8 cellular contexts compared by ENCODE assay signal in the genomic region with DNA sequence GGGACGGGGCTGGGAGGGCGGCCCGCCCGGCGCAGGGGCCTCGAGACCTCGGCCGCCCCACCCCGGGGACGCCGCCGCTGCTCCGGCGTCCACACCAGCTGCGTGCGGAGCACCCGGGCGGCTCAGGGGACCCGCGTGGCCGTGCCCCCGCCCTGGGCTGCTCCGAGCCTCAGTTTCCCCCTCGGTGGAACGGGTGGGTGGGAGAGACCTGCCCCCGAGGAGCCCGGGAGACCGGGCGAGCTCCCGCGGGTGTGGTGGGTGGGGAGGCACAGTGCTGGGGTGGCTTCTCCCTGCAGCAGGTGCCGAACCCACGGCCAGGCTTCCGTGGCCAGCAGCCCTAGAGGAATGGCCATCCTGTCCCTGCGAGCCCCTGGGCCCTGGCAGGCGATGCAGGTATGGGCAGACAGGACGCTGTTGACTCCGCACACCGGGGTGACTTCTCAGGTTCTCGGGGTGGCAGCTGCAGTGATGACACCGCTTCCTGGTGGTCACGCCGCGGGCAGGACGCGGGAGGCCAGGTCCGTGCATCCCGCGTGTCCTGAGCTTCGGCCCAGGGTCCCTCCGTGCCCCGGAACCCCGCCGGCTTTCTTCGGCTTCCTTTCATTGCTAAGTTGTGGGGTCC. TPM values are rescaled to one million over a fixed set of nuclear protein-coding genes. Genes with fewer than 3 reads are reported as not detected.
DNase-seq lines count a peak whose midpoint lies in the region; ATAC-seq, FAIRE-seq and TF ChIP-seq lines count a peak whose summit lies in the region.

No MANE protein-coding gene starts in this region.

- H4K91ac ChIP-seq in neuronal stem cell (ENCODE audit: low read depth, low read length, poor library complexity): no peak overlapping the region

- POLR2A ChIA-PET in CD8-positive, alpha-beta T cell (lab: Charles Lee): no interaction called here
- POLR2A ChIA-PET in endothelial cell of umbilical vein (lab: Charles Lee): interaction anchor here (0.6 kb wide), 1 partner anchor 22 kb away, joined by 6 read pairs; no protein-coding TSS in a partner anchor

- H3K4me3 Mint-ChIP-seq in CD8-positive, alpha-beta T cell: peak overlapping the region; percentile 81

- H3K36me3 Mint-ChIP-seq in CD8-positive, alpha-beta T cell: peaks cover 3% of the 10 kb centered on the region

- H3K9me3 ChIP-seq in CD8-positive, alpha-beta T cell (ENCODE audit: low read length): no peaks in the 10 kb centered on the region
- no peaks in the 10 kb centered on the region for H3K9me3 ChIP-seq in OCI-LY3 (ENCODE audit: insufficient read depth, low read length)
- no peaks in the 10 kb centered on the region for H3K9me3 ChIP-seq in endothelial cell of umbilical vein (replicated peaks; ENCODE audit: control insufficient read depth, insufficient read depth, low read length)
- H3K9me3 ChIP-seq in neuronal stem cell (replicated peaks in 1 of 2; ENCODE audit: control insufficient read depth in 2 of 2, insufficient read depth in 1 of 2, low read depth in 1 of 2, low read length in 2 of 2): no peaks in the 10 kb centered on the region

- H2AK5ac ChIP-seq in neuronal stem cell (ENCODE audit: low read depth, low read length): peak overlapping the region; percentile 90

- FAIRE-seq in endothelial cell of umbilical vein (lab: Jason Lieb, UNC): no peak

- dilution Hi-C loops in endothelial cell of umbilical vein (cut with MboI; ENCODE audit: extremely low pct_ligation_motif_present, low sequenced_read_pairs): no loop called here

- peaks cover 16% of the 10 kb centered on the region for H3K27me3 Mint-ChIP-seq in CD8-positive, alpha-beta T cell (ENCODE audit: low read depth)

- DNase-seq in CD8-positive, alpha-beta T cell: no peak
- no peak for DNase-seq in endothelial cell of umbilical vein (ENCODE audit: low read depth, low spot score)
- DNase-seq in neuronal stem cell (ENCODE audit: low spot score): no peak
- DNase-seq in NCI-H774 (lab: John Stamatoyannopoulos, UW): no peak
- no peak for DNase-seq in NCI-H1092 (lab: John Stamatoyannopoulos, UW)
- no peak for DNase-seq in stimulated activated CD4-positive, alpha-beta T cell treated with anti-CD3 and anti-CD28 coated beads, Interleukin-4, amount 100 ng/mL, for 24 hours

- no TSS peak for BruUV-seq in endothelial cell of umbilical vein (replicated peaks; lab: Mats Ljungman, UMichigan)

- no peak overlapping the region for H3K27ac ChIP-seq in CD8-positive, alpha-beta T cell (ENCODE audit: low read depth, low read length)
- H3K27ac ChIP-seq in OCI-LY3 (ENCODE audit: low read length) (no peak overlapping the region), endothelial cell of umbilical vein (ENCODE audit: insufficient read depth, low read depth, low read length) (no peak overlapping the region), neuronal stem cell (replicated peaks; ENCODE audit: low read length) (no peak overlapping the region)

- H3K27ac Mint-ChIP-seq in CD8-positive, alpha-beta T cell: no peak overlapping the region

- intact Hi-C loops in CD8-positive, alpha-beta T cell (cut with DNase I, micrococcal nuclease): loop anchor here in 1 of 2 experiments (5.0 kb wide), 1 partner anchor 68 kb away; a partner anchor contains a TSS
- intact Hi-C loops in endothelial cell of umbilical vein (cut with micrococcal nuclease): loop anchor here (2.0 kb wide), 1 partner anchor 70 kb away; a partner anchor contains a TSS

- no peak overlapping the region for H2BK12ac ChIP-seq in neuronal stem cell (ENCODE audit: low read length)

- H3K4me2 ChIP-seq in OCI-LY3 (ENCODE audit: low read length) (peak overlapping the region; percentile 99), endothelial cell of umbilical vein (ENCODE audit: insufficient read depth, low read length) (peak overlapping the region; percentile 31), neuronal stem cell (ENCODE audit: insufficient read depth, low read length, poor library complexity, severe bottlenecking) (peak overlapping the region; percentile 89)

- H3K79me2 ChIP-seq in OCI-LY3 (ENCODE audit: low read length) (peaks cover 29% of the 10 kb centered on the region), endothelial cell of umbilical vein (ENCODE audit: control insufficient read depth, insufficient read depth, low read length) (peaks cover 17% of the 10 kb centered on the region)

- H2BK5ac ChIP-seq in neuronal stem cell (ENCODE audit: low read length): no peak overlapping the region

- no peaks in the 10 kb centered on the region for H3K36me3 ChIP-seq in CD8-positive, alpha-beta T cell (ENCODE audit: insufficient read depth, low read length)
- H3K36me3 ChIP-seq in OCI-LY3 (replicated peaks; ENCODE audit: low read depth, low read length) (peaks cover 7% of the 10 kb centered on the region), endothelial cell of umbilical vein (ENCODE audit: control insufficient read depth in 2 of 2, extremely low read depth in 1 of 2, insufficient read depth in 2 of 2, low read length in 2 of 2) (peaks cover 0 to 2% of the 10 kb centered on the region in 2 experiments), neuronal stem cell (replicated peaks in 1 of 2; ENCODE audit: control insufficient read depth in 2 of 2, insufficient read depth in 2 of 2, low read length in 2 of 2) (peaks cover 0 to 5% of the 10 kb centered on the region in 2 donors)

- no peaks in the 10 kb centered on the region for H3K27me3 ChIP-seq in CD8-positive, alpha-beta T cell (ENCODE audit: insufficient read depth, low read length)
- H3K27me3 ChIP-seq in OCI-LY3 (ENCODE audit: low read depth, low read length) (0 out of 2 replicates have a peak, but pooled peaks cover 3% of the 10 kb centered on the region), endothelial cell of umbilical vein (ENCODE audit: control insufficient read depth in 2 of 2, insufficient read depth in 2 of 2, low read length in 2 of 2) (peaks cover 0 to 4% of the 10 kb centered on the region in 2 experiments), neuronal stem cell (ENCODE audit: control insufficient read depth in 3 of 3, insufficient read depth in 3 of 3, low read depth in 1 of 3, low read length in 3 of 3) (peaks cover 2 to 16% (median 13%) of the 10 kb centered on the region in 3 experiments)

- TF ChIP-seq CTCF in CD8-positive, alpha-beta T cell (IDR thresholded peaks at IDR 0.05): no peak
- no peak for TF ChIP-seq CTCF in OCI-LY3 (IDR thresholded peaks at IDR 0.05; ENCODE audit: low read depth, low read length)
- no peak for TF ChIP-seq CTCF in endothelial cell of umbilical vein (IDR thresholded peaks at IDR 0.05; ENCODE audit: extremely low read depth in 1 of 2, insufficient read depth in 1 of 2, low read depth in 1 of 2, low read length in 2 of 2)

- peak overlapping the region; percentile 96 for H3K23ac ChIP-seq in neuronal stem cell (ENCODE audit: low read depth, low read length, poor library complexity)

- H3K18ac ChIP-seq in neuronal stem cell (ENCODE audit: low read length): peak overlapping the region; percentile 83

- H3K4ac ChIP-seq in neuronal stem cell (ENCODE audit: low read length): no peak overlapping the region

- H2BK120ac ChIP-seq in neuronal stem cell (ENCODE audit: low read depth, low read length): no peak overlapping the region

- peaks cover 9% of the 10 kb centered on the region for H3K4me1 Mint-ChIP-seq in CD8-positive, alpha-beta T cell (ENCODE audit: low read depth)

- CTCF ChIA-PET in CD8-positive, alpha-beta T cell (lab: Charles Lee): interaction anchor here (1.1 kb wide), 1 partner anchor 12 kb away, joined by 3 read pairs; no protein-coding TSS in a partner anchor
- CTCF ChIA-PET in endothelial cell of umbilical vein (lab: Charles Lee): interaction anchor here (1.0 to 1.3 kb wide), 3 partner anchors 30 to 70 kb away, joined by 3 read pairs; a partner anchor contains a TSS

- H3K4me3 ChIP-seq in CD8-positive, alpha-beta T cell (ENCODE audit: low read depth, low read length): peak overlapping the region; percentile 50
- H3K4me3 ChIP-seq in OCI-LY3 (ENCODE audit: low read length): peak overlapping the region; percentile 97
- H3K4me3 ChIP-seq in endothelial cell of umbilical vein (replicated peaks in 1 of 3; ENCODE audit: insufficient read depth in 1 of 3, low read depth in 1 of 3, low read length in 3 of 3): peak overlapping the region; percentile 58 to 89 (median 73)
- peak overlapping the region; percentile 55 to 82 for H3K4me3 ChIP-seq in neuronal stem cell (ENCODE audit: low read length in 2 of 2)

- peak overlapping the region; percentile 43 for H4K8ac ChIP-seq in neuronal stem cell (ENCODE audit: low read depth, low read length)

- H3K9ac ChIP-seq in OCI-LY3 (ENCODE audit: low read length) (peak overlapping the region; percentile 81), endothelial cell of umbilical vein (replicated peaks; ENCODE audit: extremely low read depth, insufficient read depth, low read length) (peak overlapping the region; percentile 46), neuronal stem cell (ENCODE audit: low read depth, low read length, poor library complexity) (peak overlapping the region; percentile 78)

- H2AFZ ChIP-seq in OCI-LY3 (ENCODE audit: low read depth, low read length) (no peak overlapping the region), endothelial cell of umbilical vein (ENCODE audit: low read depth, low read length) (peak overlapping the region; percentile 38), neuronal stem cell (ENCODE audit: low read length) (no peak overlapping the region)

- H2BK15ac ChIP-seq in neuronal stem cell (ENCODE audit: low read length): no peak overlapping the region

- no CpG with 5 or more reads among the region's 55 CpGs for WGBS in neuronal stem cell (ENCODE audit: extremely low coverage in 2 of 2, insufficient read length in 2 of 2, insufficient replicate concordance in 1 of 2), 2 donors

- no peak for TF ChIP-seq POLR2A in endothelial cell of umbilical vein (IDR thresholded peaks at IDR 0.05; ENCODE audit: low read depth, low read length)

- peak overlapping the region; percentile 89 for H3K14ac ChIP-seq in neuronal stem cell (ENCODE audit: low read length)

- H3K9me3 Mint-ChIP-seq in CD8-positive, alpha-beta T cell: no peaks in the 10 kb centered on the region

- peaks cover 14% of the 10 kb centered on the region for H3K4me1 ChIP-seq in CD8-positive, alpha-beta T cell (ENCODE audit: insufficient read depth, low read length)
- H3K4me1 ChIP-seq in OCI-LY3 (ENCODE audit: low read length): peaks cover 66% of the 10 kb centered on the region
- H3K4me1 ChIP-seq in endothelial cell of umbilical vein (ENCODE audit: control insufficient read depth, extremely low read depth, insufficient read depth, low read length): peaks cover 4% of the 10 kb centered on the region
- H3K4me1 ChIP-seq in neuronal stem cell (ENCODE audit: control insufficient read depth in 2 of 2, insufficient read depth in 1 of 2, low read depth in 1 of 2, low read length in 2 of 2): peaks cover 5 to 6% of the 10 kb centered on the region in 2 donors

- ATAC-seq in CD8-positive, alpha-beta T cell: no peak
- no peak for ATAC-seq in HG02763 (IDR thresholded peaks at IDR 0.05; ENCODE audit: unreplicated experiment)

- H4K20me1 ChIP-seq in OCI-LY3 (ENCODE audit: insufficient read depth, low read length) (peaks cover 22% of the 10 kb centered on the region), endothelial cell of umbilical vein (replicated peaks; ENCODE audit: control insufficient read depth, extremely low read depth, insufficient read depth, low read length) (no peaks in the 10 kb centered on the region)

- peaks cover 15% of the 10 kb centered on the region for H3K79me1 ChIP-seq in neuronal stem cell (ENCODE audit: low read depth, low read length)

- H3K9me1 ChIP-seq in endothelial cell of umbilical vein (replicated peaks; ENCODE audit: control insufficient read depth, extremely low read depth, insufficient read depth, low read length): no peaks in the 10 kb centered on the region

RNA-seq across cellular contexts. Expression of a gene that starts 0.7 kb away (rescaled TPM):
- 10 to 100 TPM; 27.1 to 30.0 TPM for total RNA-seq in CD8-positive, alpha-beta T cell
- total RNA-seq in endothelial cell of umbilical vein: 82.6 and 93.5 TPM in 2 replicates
- 193 and 221 TPM in 2 replicates for polyA plus RNA-seq in endothelial cell of umbilical vein
- polyA plus RNA-seq in endothelial cell of umbilical vein (2011; cell fraction: cytosol; rRNA removed): 126 and 143 TPM in 2 replicates
- 290 and 292 TPM in 2 replicates for polyA plus RNA-seq in endothelial cell of umbilical vein (2011; cell fraction: nucleus; rRNA removed)
- polyA plus RNA-seq in endothelial cell of umbilical vein (2012): 108 and 111 TPM in 2 replicates
- 46.4 and 49.7 TPM in 2 replicates for polyA minus RNA-seq in endothelial cell of umbilical vein
- 14.1 TPM for polyA minus RNA-seq in endothelial cell of umbilical vein (2011; cell fraction: cytosol; rRNA and poly(A)+ RNA removed)
- 45.4 and 53.7 TPM in 2 replicates for polyA minus RNA-seq in endothelial cell of umbilical vein (2011; cell fraction: nucleus; rRNA and poly(A)+ RNA removed)
- polyA plus RNA-seq in neuronal stem cell (2013, experiment 1 of 2): 52.9 TPM
- polyA plus RNA-seq in neuronal stem cell (2013, experiment 2 of 2): 52.2 TPM

RNA-seq across cellular contexts. Expression of a gene that starts 26.1 kb away (rescaled TPM):
- total RNA-seq in CD8-positive, alpha-beta T cell: under 1 TPM; 0.62 to 0.86 TPM
- 164 and 215 TPM in 2 replicates for total RNA-seq in endothelial cell of umbilical vein
- polyA plus RNA-seq in endothelial cell of umbilical vein: 170 and 214 TPM in 2 replicates
- polyA plus RNA-seq in endothelial cell of umbilical vein (2011; cell fraction: cytosol; rRNA removed): 99.2 and 121 TPM in 2 replicates
- 65.6 and 75.4 TPM in 2 replicates for polyA plus RNA-seq in endothelial cell of umbilical vein (2011; cell fraction: nucleus; rRNA removed)
- polyA plus RNA-seq in endothelial cell of umbilical vein (2012): 275 and 337 TPM in 2 replicates
- polyA minus RNA-seq in endothelial cell of umbilical vein: 114 and 129 TPM in 2 replicates
- 17.8 TPM for polyA minus RNA-seq in endothelial cell of umbilical vein (2011; cell fraction: cytosol; rRNA and poly(A)+ RNA removed)
- polyA minus RNA-seq in endothelial cell of umbilical vein (2011; cell fraction: nucleus; rRNA and poly(A)+ RNA removed): 25.2 and 25.6 TPM in 2 replicates
- 121 TPM for polyA plus RNA-seq in neuronal stem cell (2013, experiment 1 of 2)
- polyA plus RNA-seq in neuronal stem cell (2013, experiment 2 of 2): 119 TPM

RNA-seq across cellular contexts. Expression of a gene that starts 30.6 kb away (rescaled TPM):
- 1 to 10 TPM; 5.4 to 6.4 TPM for total RNA-seq in CD8-positive, alpha-beta T cell
- 3.2 and 4.0 TPM in 2 replicates for total RNA-seq in endothelial cell of umbilical vein
- polyA plus RNA-seq in endothelial cell of umbilical vein: 4.2 and 4.9 TPM in 2 replicates
- 1.5 and 1.7 TPM in 2 replicates for polyA plus RNA-seq in endothelial cell of umbilical vein (2011; cell fraction: cytosol; rRNA removed)
- polyA plus RNA-seq in endothelial cell of umbilical vein (2011; cell fraction: nucleus; rRNA removed): 16.7 and 18.4 TPM in 2 replicates
- 2.0 and 2.1 TPM in 2 replicates for polyA plus RNA-seq in endothelial cell of umbilical vein (2012)
- polyA minus RNA-seq in endothelial cell of umbilical vein: 6.7 and 14.2 TPM in 2 replicates
- 5.3 TPM for polyA minus RNA-seq in endothelial cell of umbilical vein (2011; cell fraction: cytosol; rRNA and poly(A)+ RNA removed)
- 5.3 and 7.0 TPM in 2 replicates for polyA minus RNA-seq in endothelial cell of umbilical vein (2011; cell fraction: nucleus; rRNA and poly(A)+ RNA removed)
- 2.1 TPM for polyA plus RNA-seq in neuronal stem cell (2013, experiment 1 of 2)
- polyA plus RNA-seq in neuronal stem cell (2013, experiment 2 of 2): 2.1 TPM

Comparison
In these comparisons a context has a peak if more than half of its experiments do, and no peak if none do; other contexts are left out.
1. H3K4me2 ChIP-seq: peak in every context shown above with its lines; median percentile 99 in OCI-LY3; 89 in neuronal stem cell; 31 in endothelial cell of umbilical vein.
2. RNA of a gene that starts 26.1 kb away (total RNA-seq): 164 to 215 TPM in endothelial cell of umbilical vein; 0.62 to 0.86 TPM in CD8-positive, alpha-beta T cell; every median in the first group is over 10 times any median in the second.
3. Peak in every context shown above with its lines, with median percentiles within 50 percentile points of each other: H3K4me3 ChIP-seq and H3K9ac ChIP-seq.